In the genomic region with DNA sequence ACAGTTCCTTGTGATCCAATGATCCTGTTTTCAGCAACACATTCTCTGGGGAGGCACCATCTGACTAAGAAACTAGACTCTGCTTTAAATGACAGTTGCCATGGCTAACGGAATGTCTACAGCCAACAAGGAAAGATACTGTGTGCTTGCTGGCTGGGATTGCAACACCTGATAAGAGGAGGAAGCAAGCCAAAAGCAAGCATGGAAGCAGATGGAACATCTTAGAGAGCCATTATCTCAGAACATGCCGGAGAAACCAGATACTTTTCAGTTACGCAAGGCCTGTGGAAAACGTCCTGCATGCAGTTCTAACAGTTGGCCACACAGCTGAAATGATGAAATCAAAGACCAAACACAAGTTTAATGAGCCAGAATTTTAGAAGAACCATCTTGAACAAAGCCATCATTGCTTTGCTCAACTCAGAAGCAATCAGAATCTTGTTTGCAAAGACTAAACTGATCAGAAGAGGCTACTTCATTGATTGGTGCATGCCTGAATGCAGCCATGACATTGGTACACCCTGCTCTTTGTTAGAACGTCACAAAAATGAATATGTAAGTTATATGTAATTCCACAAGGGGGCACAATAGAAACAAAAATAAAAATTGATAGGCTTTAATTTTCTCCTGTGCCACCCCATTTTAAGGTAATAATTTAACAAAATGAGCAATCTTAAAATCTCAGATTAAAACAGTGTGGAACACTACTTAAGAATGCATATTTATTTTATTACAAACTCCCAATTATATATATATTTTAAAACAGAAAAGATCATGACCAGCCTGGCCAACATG, we compare ENCODE assay signal across 8 cellular contexts. TPM values are rescaled to one million over a fixed set of nuclear protein-coding genes. Genes with fewer than 3 reads are reported as not detected.
A peak's percentile ranks its signal among the peaks of the same experiment; 100 is the strongest.
DNase-seq lines count a peak whose midpoint lies in the region; ATAC-seq, FAIRE-seq and TF ChIP-seq lines count a peak whose summit lies in the region.

No MANE protein-coding gene starts in this region.

- intact Hi-C loops in ascending aorta (cut with DNase I), result loop anchor here (2.0 to 5.0 kb wide), 5 partner anchors 32 to 118 kb away; a partner anchor contains a TSS
- intact Hi-C loops in left ventricle myocardium superior (cut with micrococcal nuclease), result loop anchor here (2.0 to 10.0 kb wide), 3 partner anchors 60 to 146 kb away; no protein-coding TSS in a partner anchor

- peak overlapping the region; percentile 17 to 62 for H3K27ac ChIP-seq in ascending aorta

- TF ChIP-seq CTCF in D721Med (IDR thresholded peaks at IDR 0.05; ENCODE audit: insufficient read depth, missing control alignments) (peak; percentile 53), ascending aorta (IDR thresholded peaks at IDR 0.05) (peak in 2 of 3 experiments; percentile 37 to 51)

- peaks cover 0 to 4% of the 10 kb centered on the region in 2 donors for H3K36me3 ChIP-seq in ascending aorta

- H3K27me3 ChIP-seq in ascending aorta, result no peaks in the 10 kb centered on the region

- peaks cover 2 to 11% of the 10 kb centered on the region in 2 donors for H3K4me1 ChIP-seq in ascending aorta

- ATAC-seq in GM18870 (IDR thresholded peaks at IDR 0.05; ENCODE audit: unreplicated experiment) (peak; percentile 70), HG03159 (IDR thresholded peaks at IDR 0.05; ENCODE audit: unreplicated experiment) (peak; percentile 93), left ventricle myocardium superior (peak; percentile 92), GM21423 (IDR thresholded peaks at IDR 0.05; ENCODE audit: unreplicated experiment) (no peak)

- no peak overlapping the region for H3K4me3 ChIP-seq in ascending aorta

- DNase-seq in D721Med (ENCODE audit: insufficient read length, low spot score) (no peak), NCI-H69 (lab: John Stamatoyannopoulos, UW) (peak; percentile 54), ascending aorta (ENCODE audit: low spot score in 2 of 2) (peak in 1 of 2 donors; percentile 84), left ventricle myocardium superior (no peak), retina (peak; percentile 66)

- peak; percentile 91 for FAIRE-seq in D721Med (lab: Jason Lieb, UNC)

- H3K9me3 ChIP-seq in ascending aorta, result no peaks in the 10 kb centered on the region

RNA-seq across cellular contexts. Expression of a gene that starts 50.8 kb away (rescaled TPM):
- total RNA-seq in ascending aorta (19.5 TPM), left ventricle myocardium superior (7.3 TPM)

RNA-seq across cellular contexts. Expression of a gene that starts 57.9 kb away (rescaled TPM):
- 8.2 TPM for total RNA-seq in ascending aorta
- 53.1 TPM for total RNA-seq in left ventricle myocardium superior

Comparison
In these comparisons a context has a peak if more than half of its experiments do, and no peak if none do; other contexts are left out.
1. DNase-seq: peak in NCI-H69 (single experiment) and retina (single experiment); none in D721Med (single experiment) and left ventricle myocardium superior (single experiment).